11 cellular contexts compared by ENCODE assay signal in the genomic region with DNA sequence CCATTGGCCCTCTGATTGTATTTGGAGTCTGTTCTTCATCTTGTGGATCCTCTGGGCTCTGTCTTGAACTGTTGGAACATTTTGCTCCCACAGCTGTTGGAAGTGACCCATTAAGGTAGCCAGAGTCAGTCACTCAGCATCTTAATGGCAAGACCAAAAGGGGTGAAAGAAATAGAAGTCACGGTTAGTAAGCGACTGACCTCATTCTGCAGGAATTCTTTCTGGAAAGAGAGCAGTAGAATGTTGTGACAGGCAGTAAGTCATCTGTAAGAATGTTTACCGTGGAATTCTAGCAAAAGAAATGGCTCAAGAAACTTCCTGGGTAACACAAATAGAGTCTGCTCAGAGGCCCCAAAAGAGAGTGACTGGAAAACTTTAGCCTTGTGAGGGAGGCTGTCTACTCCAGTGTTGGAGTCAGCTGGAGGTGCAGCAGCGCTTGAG. TPM values are rescaled to one million over a fixed set of nuclear protein-coding genes. Genes with fewer than 3 reads are reported as not detected.
DNase-seq lines count a peak whose midpoint lies in the region; ATAC-seq and TF ChIP-seq lines count a peak whose summit lies in the region.
"Had no signal": no experiment of that assay in that cellular context is flagged by ENCODE, and none has a peak within 500 bp of the region (broad histone marks: within the 10 kb centered on the region; RNA-seq: fewer than 3 reads in every experiment).

No MANE protein-coding gene starts in this region.

- H3K27me3 ChIP-seq in PC-3 (ENCODE audit: low read length) (no peaks in the 10 kb centered on the region), osteoblast (ENCODE audit: insufficient read depth, low read length) (no peaks in the 10 kb centered on the region)

- H3K4me2 ChIP-seq in PC-3 (ENCODE audit: low read length) (peak overlapping the region; percentile 51; the same call in 1 of the 2 replicates), osteoblast (ENCODE audit: insufficient read depth, low read length) (peak overlapping the region; percentile 10)

- ATAC-seq in PC-3 (peak; percentile 88), HG03469 (IDR thresholded peaks at IDR 0.05; ENCODE audit: unreplicated experiment) (no peak), sciatic nerve (no peak), GM18520 (IDR thresholded peaks at IDR 0.05; ENCODE audit: unreplicated experiment) (no peak), GM21737 (IDR thresholded peaks at IDR 0.05; ENCODE audit: unreplicated experiment) (no peak)
- ATAC-seq: natural killer cell had no signal

- DNase-seq in AG10803 (ENCODE audit: low read depth) (peak; percentile 97), PC-3 (peak; percentile 81), fibroblast of gingiva (ENCODE audit: low read depth) (peak; percentile 91), osteoblast (ENCODE audit: insufficient read length, low spot score, missing footprints) (peak; percentile 76), sciatic nerve (ENCODE audit: low spot score) (no peak)
- DNase-seq: Calu3, natural killer cell, NCI-H526 had no signal

- BruUV-seq in PC-3 (replicated peaks; lab: Mats Ljungman, UMichigan): no TSS peak

- intact Hi-C loops in PC-3 (cut with micrococcal nuclease) (no loop called here), sciatic nerve (cut with DNase I) (no loop called here)

- no peak overlapping the region for H3K9ac ChIP-seq in PC-3 (ENCODE audit: low read length)

- H3K9me2 ChIP-seq in PC-3 (replicated peaks; ENCODE audit: low read length): no peaks in the 10 kb centered on the region

- H3K4me1 ChIP-seq in PC-3 (ENCODE audit: insufficient read depth, low read length): peaks cover 15% of the 10 kb centered on the region
- peaks cover 37% of the 10 kb centered on the region for H3K4me1 ChIP-seq in osteoblast (ENCODE audit: insufficient read depth, low read length)

- peak overlapping the region; percentile 53 for H3K27ac ChIP-seq in PC-3 (ENCODE audit: low read length)
- H3K27ac ChIP-seq in osteoblast (ENCODE audit: low read depth, low read length): peak overlapping the region; percentile 78

- no peak overlapping the region for H3K4me3 ChIP-seq in AG10803 (ENCODE audit: low read length)
- H3K4me3 ChIP-seq in PC-3 (ENCODE audit: low read length): no peak overlapping the region
- no peak overlapping the region for H3K4me3 ChIP-seq in osteoblast (ENCODE audit: insufficient read depth, low read length)

- H3K9me3 ChIP-seq in PC-3 (ENCODE audit: low read length): no peaks in the 10 kb centered on the region
- H3K9me3 ChIP-seq in osteoblast (ENCODE audit: low read depth, low read length): no peaks in the 10 kb centered on the region

- H3K36me3 ChIP-seq in PC-3 (ENCODE audit: low read depth, low read length) (no peaks in the 10 kb centered on the region), osteoblast (ENCODE audit: insufficient read depth, low read length) (no peaks in the 10 kb centered on the region)

- no peaks in the 10 kb centered on the region for H3K79me2 ChIP-seq in PC-3 (ENCODE audit: low read length)
- no peaks in the 10 kb centered on the region for H3K79me2 ChIP-seq in osteoblast (ENCODE audit: insufficient read depth, low read length)

- H4K20me1 ChIP-seq in PC-3 (ENCODE audit: low read length) (no peaks in the 10 kb centered on the region), osteoblast (ENCODE audit: insufficient read depth, low read length) (no peaks in the 10 kb centered on the region)

- no peaks in the 10 kb centered on the region for H3F3A ChIP-seq in PC-3 (ENCODE audit: low read length, unreplicated experiment)

- POLR2A ChIA-PET in PC-3 (lab: Charles Lee; ENCODE audit: unreplicated experiment): interaction anchor here (0.6 kb wide), 1 partner anchor 176 kb away, joined by 3 read pairs; no protein-coding TSS in a partner anchor

- CTCF ChIA-PET in PC-3 (lab: Charles Lee): no interaction called here

- TF ChIP-seq CTCF in AG10803 (conservative IDR thresholded peaks at IDR 0.05; ENCODE audit: low read length): no peak
- TF ChIP-seq CTCF in PC-3 (conservative IDR thresholded peaks at IDR 0.05; ENCODE audit: low read depth, low read length): no peak
- TF ChIP-seq CTCF in osteoblast (IDR thresholded peaks at IDR 0.05; ENCODE audit: extremely low read depth, low read depth, low read length): no peak

- H2AFZ ChIP-seq in PC-3 (ENCODE audit: low read length) (peak overlapping the region; percentile 4; the same call in 1 of the 2 replicates), osteoblast (ENCODE audit: low read length) (peak overlapping the region; percentile 20)

RNA-seq across cellular contexts. Expression of a gene that starts 28.6 kb away (rescaled TPM):
- total RNA-seq in PC-3 (2014; rRNA removed) (60.1 and 71.0 TPM in 2 replicates), osteoblast (611 and 664 TPM in 2 replicates), sciatic nerve (28.6 TPM)
- total RNA-seq: natural killer cell had no signal
